Comparison of ENCODE assay signal across 13 cellular contexts in genomic region chr9:94812343-94812742, GRCh38.
A peak's percentile ranks its signal among the peaks of the same experiment; 100 is the strongest.
DNase-seq lines count a peak whose midpoint lies in the region; ATAC-seq, FAIRE-seq and TF ChIP-seq lines count a peak whose summit lies in the region.
"Had no signal": no experiment of that assay in that cellular context is flagged by ENCODE, and none has a peak within 500 bp of the region (broad histone marks: within the 10 kb centered on the region; RNA-seq: fewer than 3 reads in every experiment).

No MANE protein-coding gene starts in this region.

- CTCF ChIA-PET in IMR-90 (lab: Yijun Ruan, JAX): interaction anchor here (0.9 kb wide), 1 partner anchor 56 kb away, joined by 3 read pairs; no protein-coding TSS in a partner anchor
- CTCF ChIA-PET in CD8-positive, alpha-beta memory T cell (lab: Charles Lee): no interaction called here

- H3K56ac ChIP-seq in IMR-90 (ENCODE audit: extremely low read depth, insufficient read depth, low read length): no peak overlapping the region

- peak overlapping the region; percentile 50; the same call in 1 of the 2 replicates for H3K4me2 ChIP-seq in IMR-90 (ENCODE audit: low read depth, low read length)
- no peak overlapping the region for H3K4me2 ChIP-seq in MM.1S (ENCODE audit: low read depth, low read length)

- peak overlapping the region; percentile 48; the same call in 1 of the 2 replicates for H2BK20ac ChIP-seq in IMR-90 (ENCODE audit: low read depth, low read length)

- H3K36me3 ChIP-seq in IMR-90 (ENCODE audit: control insufficient read depth, insufficient read depth, low read length) (peaks cover 7% of the 10 kb centered on the region), bronchial epithelial cell (ENCODE audit: control insufficient read depth, insufficient read depth, low read length) (no peaks in the 10 kb centered on the region), lower lobe of right lung (no peaks in the 10 kb centered on the region), MM.1S (replicated peaks; ENCODE audit: insufficient read depth, low read length) (no peaks in the 10 kb centered on the region)
- H3K36me3 ChIP-seq in CD8-positive, alpha-beta memory T cell (ENCODE audit: insufficient read depth, low read length): peaks cover 3% of the 10 kb centered on the region
- H3K36me3 ChIP-seq: ovary had no signal

- H3K4me1 ChIP-seq in IMR-90 (ENCODE audit: control insufficient read depth, insufficient read depth, low read length): peaks cover 11% of the 10 kb centered on the region
- H3K4me1 ChIP-seq in lower lobe of right lung: peaks cover 5% of the 10 kb centered on the region
- H3K4me1 ChIP-seq in MM.1S (ENCODE audit: low read length): no peaks in the 10 kb centered on the region
- no peaks in the 10 kb centered on the region for H3K4me1 ChIP-seq in CD8-positive, alpha-beta memory T cell (ENCODE audit: insufficient read depth, low read length)

- H3K27me3 Mint-ChIP-seq in CD8-positive, alpha-beta memory T cell: no peaks in the 10 kb centered on the region
- H3K27me3 Mint-ChIP-seq: dendritic cell treated with granulocyte-macrophage colony-stimulating factor and Interleukin-4, amounts not matched to agents 40 ng/mL and 50 ng/mL, for 4 days had no signal

- H4K20me1 ChIP-seq in IMR-90 (ENCODE audit: insufficient read depth, low read length): peaks cover 4% of the 10 kb centered on the region; the same call in 1 of the 2 replicates
- no peaks in the 10 kb centered on the region for H4K20me1 ChIP-seq in MM.1S (ENCODE audit: insufficient read depth, low read length)

- peaks cover 0 to 15% (median 11%) of the 10 kb centered on the region in 3 donors for H3K36me3 Mint-ChIP-seq in CD8-positive, alpha-beta memory T cell

- H2AFZ ChIP-seq in IMR-90 (replicated peaks; ENCODE audit: low read length, poor library complexity) (no peak overlapping the region), MM.1S (ENCODE audit: low read length) (no peak overlapping the region)

- TF ChIP-seq RAD21 in IMR-90 (IDR thresholded peaks at IDR 0.05; ENCODE audit: low read length): no peak

- no peaks in the 10 kb centered on the region for H3K79me2 ChIP-seq in MM.1S (ENCODE audit: low read length)

- DNase-seq in AG08395 (ENCODE audit: low spot score): peak; percentile 78
- peak; percentile 77 for DNase-seq in IMR-90
- DNase-seq in bronchial epithelial cell (ENCODE audit: low read depth): peak; percentile 81
- DNase-seq in lower lobe of right lung: no peak
- no peak for DNase-seq in AML-193 (lab: John Stamatoyannopoulos, UW)
- no peak for DNase-seq in erythroblast (lab: John Stamatoyannopoulos, UW)
- DNase-seq in MM.1S: no peak
- DNase-seq in CD8-positive, alpha-beta memory T cell: no peak
- DNase-seq: C1 segment of cervical spinal cord, NCI-H82, ovary had no signal

- no peak overlapping the region; the same call in 1 of the 2 replicates for H3K23ac ChIP-seq in IMR-90 (ENCODE audit: low read depth, low read length)

- no peak overlapping the region for H3K27ac ChIP-seq in IMR-90 (ENCODE audit: insufficient read depth, low read length)
- no peak overlapping the region for H3K27ac ChIP-seq in lower lobe of right lung
- no peak overlapping the region for H3K27ac ChIP-seq in MM.1S (ENCODE audit: low read length)
- no peak overlapping the region for H3K27ac ChIP-seq in CD8-positive, alpha-beta memory T cell (ENCODE audit: low read depth, low read length)
- H3K27ac ChIP-seq: ovary had no signal

- TF ChIP-seq CTCF in IMR-90 (conservative IDR thresholded peaks at IDR 0.05; ENCODE audit: low read depth, low read length) (no peak), bronchial epithelial cell (IDR thresholded peaks at IDR 0.05; ENCODE audit: insufficient read depth, low read length, severe bottlenecking) (no peak), lower lobe of right lung (IDR thresholded peaks at IDR 0.05) (no peak), MM.1S (IDR thresholded peaks at IDR 0.05; ENCODE audit: low read length) (no peak)

- H3K27ac Mint-ChIP-seq in CD8-positive, alpha-beta memory T cell: peak overlapping the region in 1 of 8 donors; percentile 4
- H3K27ac Mint-ChIP-seq: dendritic cell treated with granulocyte-macrophage colony-stimulating factor and Interleukin-4, amounts not matched to agents 40 ng/mL and 50 ng/mL, for 4 days; T-helper 2 cell treated with Interferon-gamma antibody and Interleukin-4, amounts not matched to agents 5 μg/mL and 100 μg/mL, for 36 hours had no signal

- H3K9ac ChIP-seq in IMR-90 (ENCODE audit: low read depth, low read length) (no peak overlapping the region), MM.1S (ENCODE audit: low read length) (no peak overlapping the region)

- peaks cover 6% of the 10 kb centered on the region; the same call in 1 of the 2 replicates for H3K9me1 ChIP-seq in IMR-90 (ENCODE audit: insufficient read depth, low read length)

- H3F3A ChIP-seq in MM.1S (ENCODE audit: insufficient read depth, low read length): no peaks in the 10 kb centered on the region

- POLR2A ChIA-PET in IMR-90 (lab: Charles Lee; ENCODE audit: unreplicated experiment): no interaction called here
- POLR2A ChIA-PET in CD8-positive, alpha-beta memory T cell (lab: Charles Lee): no interaction called here

- H3K9me3 Mint-ChIP-seq in CD8-positive, alpha-beta memory T cell: no peaks in the 10 kb centered on the region
- H3K9me3 Mint-ChIP-seq: dendritic cell treated with granulocyte-macrophage colony-stimulating factor and Interleukin-4, amounts not matched to agents 40 ng/mL and 50 ng/mL, for 4 days; T-helper 2 cell treated with Interferon-gamma antibody and Interleukin-4, amounts not matched to agents 5 μg/mL and 100 μg/mL, for 36 hours had no signal

- H3K4me3 Mint-ChIP-seq in CD8-positive, alpha-beta memory T cell: no peak overlapping the region
- H3K4me3 Mint-ChIP-seq: dendritic cell treated with granulocyte-macrophage colony-stimulating factor and Interleukin-4, amounts not matched to agents 40 ng/mL and 50 ng/mL, for 4 days; T-helper 2 cell treated with Interferon-gamma antibody and Interleukin-4, amounts not matched to agents 5 μg/mL and 100 μg/mL, for 36 hours had no signal

- H3K9me3 ChIP-seq in IMR-90 (ENCODE audit: control insufficient read depth, insufficient read depth, low read length) (no peaks in the 10 kb centered on the region), lower lobe of right lung (no peaks in the 10 kb centered on the region), MM.1S (replicated peaks; ENCODE audit: insufficient read depth, low read length) (no peaks in the 10 kb centered on the region)
- H3K9me3 ChIP-seq in CD8-positive, alpha-beta memory T cell (ENCODE audit: low read length): no peaks in the 10 kb centered on the region
- H3K9me3 ChIP-seq: ovary had no signal

- no peaks in the 10 kb centered on the region for H3K4me1 Mint-ChIP-seq in CD8-positive, alpha-beta memory T cell

- H2AK5ac ChIP-seq in IMR-90 (ENCODE audit: low read depth, low read length): peak overlapping the region; percentile 4; the same call in 1 of the 2 replicates

- WGBS in IMR-90 (ENCODE audit: extremely low coverage in 2 of 2, insufficient read length in 1 of 2), 2 experiments: no CpG with 5 or more reads among the region's 2 CpGs

- H4K5ac ChIP-seq in IMR-90 (ENCODE audit: low read depth, low read length): peak overlapping the region; percentile 10; the same call in 1 of the 2 replicates

- TF ChIP-seq POLR2A in IMR-90 (IDR thresholded peaks at IDR 0.05; ENCODE audit: low read depth, low read length) (no peak), erythroblast (IDR thresholded peaks at IDR 0.05; ENCODE audit: low read length) (no peak)

- peak overlapping the region; percentile 12; the same call in 1 of the 2 replicates for H3K14ac ChIP-seq in IMR-90 (replicated peaks; ENCODE audit: low read depth, low read length)

- in situ Hi-C loops in IMR-90 (cut with MboI; ENCODE audit: low sequenced_read_pairs): no loop called here

- H2AK9ac ChIP-seq in IMR-90 (replicated peaks; ENCODE audit: low read depth, low read length, poor library complexity): no peak overlapping the region

- peak overlapping the region; percentile 55 for H2BK5ac ChIP-seq in IMR-90 (ENCODE audit: low read depth, low read length, poor library complexity, severe bottlenecking)

- H3K79me1 ChIP-seq in IMR-90 (ENCODE audit: low read depth in 1 of 2, low read length in 2 of 2): peaks cover 0 to 9% of the 10 kb centered on the region in 2 experiments; a peak in 2 of 4 replicates

- peak overlapping the region; percentile 43 for H3K4ac ChIP-seq in IMR-90 (ENCODE audit: low read depth, low read length)

- H2BK15ac ChIP-seq in IMR-90 (ENCODE audit: low read depth, low read length): peak overlapping the region; percentile 40; the same call in 2 of the 3 replicates

- H3K9me2 ChIP-seq in MM.1S (replicated peaks; ENCODE audit: insufficient read depth, low read length): no peaks in the 10 kb centered on the region

- no TSS peak for BruUV-seq in IMR-90 (replicated peaks; lab: Mats Ljungman, UMichigan)

- peaks cover under 1% of the 10 kb centered on the region; the same call in 1 of the 2 replicates for H3K27me3 ChIP-seq in IMR-90 (ENCODE audit: control insufficient read depth, insufficient read depth, low read length)
- H3K27me3 ChIP-seq in bronchial epithelial cell (ENCODE audit: control insufficient read depth, insufficient read depth, low read length): no peaks in the 10 kb centered on the region
- no peaks in the 10 kb centered on the region for H3K27me3 ChIP-seq in lower lobe of right lung (ENCODE audit: low read depth)
- H3K27me3 ChIP-seq in MM.1S (replicated peaks; ENCODE audit: insufficient read depth, low read length): no peaks in the 10 kb centered on the region
- no peaks in the 10 kb centered on the region for H3K27me3 ChIP-seq in CD8-positive, alpha-beta memory T cell (ENCODE audit: insufficient read depth, low read length, poor library complexity, severe bottlenecking)
- H3K27me3 ChIP-seq: ovary had no signal

- no peak for FAIRE-seq in bronchial epithelial cell (lab: Jason Lieb, UNC)

- peak overlapping the region; percentile 25; the same call in 1 of the 2 replicates for H4K91ac ChIP-seq in IMR-90 (ENCODE audit: insufficient read depth, low read depth, low read length)

- H3K4me3 ChIP-seq in IMR-90 (ENCODE audit: insufficient read depth, low read depth, low read length) (no peak overlapping the region), bronchial epithelial cell (ENCODE audit: low read depth, low read length) (no peak overlapping the region), lower lobe of right lung (no peak overlapping the region), MM.1S (ENCODE audit: low read length) (no peak overlapping the region)
- H3K4me3 ChIP-seq in CD8-positive, alpha-beta memory T cell (ENCODE audit: low read length): no peak overlapping the region
- H3K4me3 ChIP-seq: ovary had no signal

- dilution Hi-C loops in IMR-90 (cut with HindIII; ENCODE audit: low sequenced_read_pairs, unreplicated experiment): no loop called here

- no peak overlapping the region for H4K8ac ChIP-seq in IMR-90 (ENCODE audit: low read depth in 2 of 2, low read length in 2 of 2)

- intact Hi-C loops in IMR-90 (cut with micrococcal nuclease) (no loop called here), lower lobe of right lung (cut with DNase I) (no loop called here)

- peak overlapping the region; percentile 58 for H2BK120ac ChIP-seq in IMR-90 (ENCODE audit: low read depth, low read length)

- ATAC-seq in IMR-90 (ENCODE audit: low read depth): peak; percentile 95
- peak; percentile 42 to 50 for ATAC-seq in lower lobe of right lung

- peak overlapping the region; percentile 36; the same call in 1 of the 2 replicates for H3K18ac ChIP-seq in IMR-90 (ENCODE audit: low read depth, low read length)

TF ChIP-seq in IMR-90, 13 proteins besides CTCF, POLR2A, EP300 and RAD21 (continues in another document):
- TF ChIP-seq SMC3 (IDR thresholded peaks at IDR 0.05; ENCODE audit: low read depth, low read length): no peak

Comparison
In these comparisons a context has a peak if more than half of its experiments do, and no peak if none do; other contexts are left out.
1. DNase-seq: peak in AG08395 (single experiment), IMR-90 (single experiment) and bronchial epithelial cell (single experiment); none in lower lobe of right lung (single experiment), AML-193 (0 of 2), erythroblast (0 of 2), MM.1S (single experiment) and CD8-positive, alpha-beta memory T cell (0 of 5).